9 cellular contexts compared by ENCODE assay signal in the genomic region with DNA sequence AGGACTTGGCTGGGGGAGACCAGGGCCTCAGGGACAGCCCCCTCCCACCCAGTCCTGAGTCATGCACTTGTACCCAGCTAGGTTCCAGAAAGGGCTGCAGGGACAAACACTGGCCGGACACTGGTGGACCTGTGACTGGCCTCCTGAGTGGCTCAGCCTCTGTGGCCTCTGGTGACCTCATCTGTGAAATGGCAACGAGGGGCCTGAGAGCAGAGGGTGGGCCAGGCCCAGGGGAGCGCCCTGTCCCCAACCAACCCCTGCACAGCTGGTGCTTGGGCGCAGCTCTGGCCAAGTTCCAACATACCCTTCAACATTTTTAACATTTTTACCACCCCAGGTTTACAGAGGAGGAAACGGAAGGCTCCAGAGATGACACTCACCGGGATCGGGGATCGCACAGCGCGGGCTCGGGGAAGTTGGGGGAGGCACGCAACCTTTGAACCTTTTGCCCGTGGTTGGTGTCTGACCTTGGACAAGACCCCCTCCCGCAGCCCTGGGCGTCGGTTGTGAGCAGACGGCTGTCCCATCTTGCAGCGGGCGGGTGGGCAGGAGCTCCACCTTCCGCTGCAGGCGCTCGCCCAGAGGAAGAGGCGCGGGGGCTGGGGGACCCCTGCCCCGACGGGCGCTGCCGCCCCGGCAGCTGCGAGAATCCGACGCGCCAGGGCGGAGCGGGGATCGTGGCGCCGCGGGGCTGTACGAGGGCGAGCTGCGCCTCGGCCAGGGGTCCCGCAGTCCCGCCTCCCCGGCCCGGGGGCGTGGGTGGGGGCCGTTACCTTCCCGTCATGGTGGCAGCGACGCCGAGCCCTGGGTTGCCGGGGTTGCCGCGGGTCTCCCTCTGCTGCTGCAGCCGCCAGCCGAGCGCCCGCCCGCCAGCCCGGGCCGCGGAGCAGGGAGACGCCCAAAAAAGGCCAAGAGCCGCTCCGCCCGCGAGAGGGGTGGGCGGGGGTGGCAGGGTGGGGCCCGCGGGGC. TPM values are rescaled to one million over a fixed set of nuclear protein-coding genes. Genes with fewer than 3 reads are reported as not detected.
DNase-seq lines count a peak whose midpoint lies in the region; ATAC-seq, FAIRE-seq and TF ChIP-seq lines count a peak whose summit lies in the region.
"Had no signal": no experiment of that assay in that cellular context is flagged by ENCODE, and none has a peak within 500 bp of the region (broad histone marks: within the 10 kb centered on the region; RNA-seq: fewer than 3 reads in every experiment).

No MANE protein-coding gene starts in this region.

- H3K36me3 ChIP-seq in SK-N-MC (ENCODE audit: insufficient read depth, low read length) (no peaks in the 10 kb centered on the region), mesenchymal stem cell (ENCODE audit: control insufficient read depth in 1 of 2, insufficient read depth in 2 of 2, low read depth in 1 of 2, low read length in 2 of 2) (peaks cover 0 to 17% of the 10 kb centered on the region in 2 experiments)

- H2BK5ac ChIP-seq in mesenchymal stem cell (ENCODE audit: low read depth, low read length, poor library complexity, severe bottlenecking): peak overlapping the region; percentile 24

- H2BK12ac ChIP-seq in mesenchymal stem cell (ENCODE audit: low read length in 2 of 2): peak overlapping the region in 1 of 2 experiments; percentile 56

- H3K14ac ChIP-seq in mesenchymal stem cell (ENCODE audit: low read length in 2 of 2): peak overlapping the region in 1 of 2 experiments; percentile 63

- no peak for ATAC-seq in HG03280 (IDR thresholded peaks at IDR 0.05; ENCODE audit: unreplicated experiment)

- DNase-seq in GM03348 (ENCODE audit: low spot score) (peak; percentile 86), SK-N-MC (ENCODE audit: low read depth, low spot score) (no peak), dorsolateral prefrontal cortex (peak in 2 of 10 donors; percentile 22 to 37), mesenchymal stem cell (peak; percentile 26), type B pancreatic cell (ENCODE audit: extremely low spot score, unreplicated experiment) (no peak), GM19239 (ENCODE audit: insufficient read length, low spot score) (no peak)
- no peak for DNase-seq in NK-92 treated with Interleukin-12 subunit alpha and Interleukin-12 subunit beta, amount 100 ng/mL, for 24 hours (lab: John Stamatoyannopoulos, UW)

- no peaks in the 10 kb centered on the region for H3K36me3 Mint-ChIP-seq in type B pancreatic cell

- no peak overlapping the region for H3K27ac ChIP-seq in SK-N-MC
- H3K27ac ChIP-seq in dorsolateral prefrontal cortex: peak overlapping the region in 34 of 59 donors; percentile 3 to 73 (median 52)
- no peak overlapping the region for H3K27ac ChIP-seq in mesenchymal stem cell (ENCODE audit: low read length, poor library complexity, severe bottlenecking)

- 3% methylated on average over 59 of the region's 72 CpGs for WGBS in mesenchymal stem cell

- peak overlapping the region; percentile 75 for H4K8ac ChIP-seq in mesenchymal stem cell (ENCODE audit: low read length)

- H3K27me3 ChIP-seq in dorsolateral prefrontal cortex (peaks cover 0 to 5% (median 0%) of the 10 kb centered on the region in 45 donors), mesenchymal stem cell (ENCODE audit: control insufficient read depth in 1 of 2, insufficient read depth in 1 of 2, low read length in 2 of 2) (peaks cover 23 to 45% of the 10 kb centered on the region in 2 experiments)

- peak overlapping the region; percentile 88 for H4K91ac ChIP-seq in mesenchymal stem cell (ENCODE audit: low read length)

- H2AFZ ChIP-seq in mesenchymal stem cell (ENCODE audit: low read depth, low read length): peak overlapping the region; percentile 82

- H3K4me3 Mint-ChIP-seq in type B pancreatic cell: peak overlapping the region; percentile 90

- no peak overlapping the region for H2AK5ac ChIP-seq in mesenchymal stem cell (ENCODE audit: low read length, severe bottlenecking)

- H3K27me3 Mint-ChIP-seq in type B pancreatic cell: peaks cover 79% of the 10 kb centered on the region

- H3K4me1 ChIP-seq in mesenchymal stem cell (ENCODE audit: control insufficient read depth, insufficient read depth, low read depth, low read length): peaks cover 26% of the 10 kb centered on the region

- H3K4me2 ChIP-seq in mesenchymal stem cell (ENCODE audit: low read length, poor library complexity, severe bottlenecking): peak overlapping the region; percentile 98

- peak overlapping the region; percentile 84 for H2BK120ac ChIP-seq in mesenchymal stem cell (ENCODE audit: low read depth, low read length)

- intact Hi-C loops in dorsolateral prefrontal cortex (cut with DNase I): no loop called here

- FAIRE-seq in GM19239 (lab: Jason Lieb, UNC): no peak

- peak overlapping the region; percentile 99 for H2BK15ac ChIP-seq in mesenchymal stem cell (ENCODE audit: low read depth, poor library complexity, severe bottlenecking)

- H3K18ac ChIP-seq in mesenchymal stem cell (ENCODE audit: low read depth in 1 of 2, low read length in 2 of 2): peak overlapping the region; percentile 52 to 85

- H3K27ac Mint-ChIP-seq in type B pancreatic cell: peak overlapping the region; percentile 93

- TF ChIP-seq CTCF in dorsolateral prefrontal cortex (IDR thresholded peaks at IDR 0.05 in 54 of 56, conservative IDR thresholded peaks at IDR 0.05 in 2 of 56; ENCODE audit: low read depth in 1 of 56, partially characterized antibody in 56 of 56) (no peak), type B pancreatic cell (conservative IDR thresholded peaks at IDR 0.05) (no peak)

- H3K9ac ChIP-seq in SK-N-MC (ENCODE audit: insufficient read length) (peak overlapping the region; percentile 60), mesenchymal stem cell (ENCODE audit: low read length) (peak overlapping the region; percentile 65)

- H3K23ac ChIP-seq in mesenchymal stem cell (ENCODE audit: low read length in 2 of 2): peak overlapping the region in 1 of 2 experiments; percentile 64

- H3K4me1 Mint-ChIP-seq in type B pancreatic cell (ENCODE audit: unreplicated experiment): peaks cover 6% of the 10 kb centered on the region

- peak overlapping the region; percentile 82 for H3K4me3 ChIP-seq in SK-N-MC
- H3K4me3 ChIP-seq in dorsolateral prefrontal cortex: peak overlapping the region; percentile 24 to 81 (median 62)
- peak overlapping the region; percentile 72 to 74 for H3K4me3 ChIP-seq in mesenchymal stem cell (ENCODE audit: insufficient read depth in 1 of 2, low read depth in 1 of 2, low read length in 2 of 2)

- no peaks in the 10 kb centered on the region for H3K9me3 ChIP-seq in SK-N-MC (ENCODE audit: low read depth, low read length)
- H3K9me3 ChIP-seq in mesenchymal stem cell (ENCODE audit: control insufficient read depth, low read length): no peaks in the 10 kb centered on the region

- no peaks in the 10 kb centered on the region for H3K9me3 Mint-ChIP-seq in type B pancreatic cell

- H3K4ac ChIP-seq in mesenchymal stem cell (ENCODE audit: low read depth in 1 of 2, low read length in 2 of 2): peak overlapping the region; percentile 32 to 36

- peaks cover 8% of the 10 kb centered on the region for H3K79me1 ChIP-seq in mesenchymal stem cell (replicated peaks; ENCODE audit: low read length, poor library complexity, severe bottlenecking)

RNA-seq across cellular contexts. Expression of a gene that starts 0.8 kb away (rescaled TPM):
- total RNA-seq in dorsolateral prefrontal cortex: 10 to 100 TPM in 109 of 120 experiments, 1 to 10 TPM in 11; 5.8 to 55.7 (median 18.4) TPM
- 37.6 TPM for polyA plus RNA-seq in mesenchymal stem cell (2013, experiment 1 of 2)
- 36.4 TPM for polyA plus RNA-seq in mesenchymal stem cell (2013, experiment 2 of 2)
- total RNA-seq in type B pancreatic cell (ENCODE audit: low replicate concordance): 13.1 and 20.5 TPM in 2 replicates

RNA-seq across cellular contexts. Expression of a gene that starts 26.8 kb away (rescaled TPM):
- total RNA-seq in dorsolateral prefrontal cortex: 1 to 10 TPM; 1.3 to 5.3 (median 3.1) TPM
- polyA plus RNA-seq in mesenchymal stem cell (2013, experiment 1 of 2): 4.5 TPM
- 4.7 TPM for polyA plus RNA-seq in mesenchymal stem cell (2013, experiment 2 of 2)
- total RNA-seq in type B pancreatic cell (ENCODE audit: low replicate concordance): 10.7 and 12.5 TPM in 2 replicates

RNA-seq across cellular contexts. Expression of a gene that starts 28.6 kb away (rescaled TPM):
- 10 to 100 TPM in 78 of 120 experiments, 1 to 10 TPM in 41, under 1 TPM in 1; 0.72 to 27.7 (median 11.7) TPM for total RNA-seq in dorsolateral prefrontal cortex
- not detected for polyA plus RNA-seq in mesenchymal stem cell (2013, experiment 1 of 2)
- not detected for polyA plus RNA-seq in mesenchymal stem cell (2013, experiment 2 of 2)
- total RNA-seq in type B pancreatic cell (ENCODE audit: low replicate concordance): 0.19 TPM in 1 of 2 replicates, not detected in the other
- total RNA-seq: LHCN-M2 had no signal

Comparison
In these comparisons a context has a peak if more than half of its experiments do, and no peak if none do; other contexts are left out.
1. DNase-seq: peak in GM03348 (single experiment) and mesenchymal stem cell (single experiment); none in SK-N-MC (single experiment), type B pancreatic cell (single experiment), GM19239 (single experiment) and NK-92 treated with Interleukin-12 subunit alpha and Interleukin-12 subunit beta, amount 100 ng/mL, for 24 hours (single experiment).
2. H3K27ac ChIP-seq: peak in dorsolateral prefrontal cortex (34 of 59); none in SK-N-MC (single experiment) and mesenchymal stem cell (single experiment).
3. Peak in every context shown above with its lines, with median percentiles within 50 percentile points of each other: H3K4me3 ChIP-seq.